12 cellular contexts compared by ENCODE assay signal in genomic region chr11:72353861-72354260, GRCh38.
DNase-seq lines count a peak whose midpoint lies in the region; ATAC-seq and TF ChIP-seq lines count a peak whose summit lies in the region.
"Had no signal": no experiment of that assay in that cellular context is flagged by ENCODE, and none has a peak within 500 bp of the region (broad histone marks: within the 10 kb centered on the region; RNA-seq: fewer than 3 reads in every experiment).

No MANE protein-coding gene starts in this region.

- POLR2A ChIA-PET in PC-3 (lab: Charles Lee; ENCODE audit: unreplicated experiment): interaction anchor here (0.7 kb wide), 1 partner anchor 10 kb away, joined by 8 read pairs; no protein-coding TSS in a partner anchor

- no peaks in the 10 kb centered on the region for H3K79me2 ChIP-seq in DOHH2 (ENCODE audit: control insufficient read depth, low read length)
- no peaks in the 10 kb centered on the region for H3K79me2 ChIP-seq in PC-3 (ENCODE audit: low read length)

- no TSS peak for BruUV-seq in PC-3 (replicated peaks; lab: Mats Ljungman, UMichigan)

- DNase-seq in PC-3 (peak; percentile 24), fibroblast of mammary gland (ENCODE audit: low read depth) (peak; percentile 36), NCI-H1105 treated with DMSO at 0.1 percent for 48 hours (lab: John Stamatoyannopoulos, UW) (no peak)
- DNase-seq: activated effector memory CD4-positive, alpha-beta T cell treated with Interleukin-2 at 50 U/mL for 16 hours; natural killer cell; stimulated activated CD4-positive, alpha-beta T cell treated with anti-CD3 and anti-CD28 coated beads, Interleukin-1b, Interleukin-23, amount 100 ng/mL, for 48 hours had no signal

- H3K9me2 ChIP-seq in DOHH2 (replicated peaks; ENCODE audit: control insufficient read depth, low read length) (no peaks in the 10 kb centered on the region), PC-3 (replicated peaks; ENCODE audit: low read length) (no peaks in the 10 kb centered on the region)

- ATAC-seq in PC-3 (peak; percentile 61), GM19452 (IDR thresholded peaks at IDR 0.05; ENCODE audit: unreplicated experiment) (no peak), GM21528 (IDR thresholded peaks at IDR 0.05; ENCODE audit: low FRiP score, unreplicated experiment) (no peak), GM21360 (IDR thresholded peaks at IDR 0.05; ENCODE audit: unreplicated experiment) (no peak)
- ATAC-seq: natural killer cell had no signal

- H3K9ac ChIP-seq in PC-3 (ENCODE audit: low read length): no peak overlapping the region

- H3F3A ChIP-seq in DOHH2 (ENCODE audit: control insufficient read depth, insufficient read depth) (no peaks in the 10 kb centered on the region), PC-3 (ENCODE audit: low read length, unreplicated experiment) (no peaks in the 10 kb centered on the region)

- no peak overlapping the region for H3K27ac ChIP-seq in 22Rv1
- H3K27ac ChIP-seq in DOHH2 (ENCODE audit: low read depth, low read length): no peak overlapping the region
- no peak overlapping the region for H3K27ac ChIP-seq in PC-3 (ENCODE audit: low read length)
- H3K27ac ChIP-seq: VCaP had no signal

- H2AFZ ChIP-seq in PC-3 (ENCODE audit: low read length): no peak overlapping the region

- CTCF ChIA-PET in PC-3 (lab: Charles Lee): interaction anchor here (0.6 to 1.5 kb wide), 7 partner anchors 9 to 220 kb away, joined by 3 to 15 read pairs (median 3); no protein-coding TSS in a partner anchor

- TF ChIP-seq CTCF in 22Rv1 (IDR thresholded peaks at IDR 0.05) (peak; percentile 24), DOHH2 (IDR thresholded peaks at IDR 0.05; ENCODE audit: low read depth, low read length, poor library complexity, severe bottlenecking) (peak; percentile 40), PC-3 (conservative IDR thresholded peaks at IDR 0.05; ENCODE audit: low read depth, low read length) (peak; percentile 60), fibroblast of mammary gland (conservative IDR thresholded peaks at IDR 0.05; ENCODE audit: control insufficient read depth, insufficient read depth, low read depth, low read length) (peak; percentile 29)

- H3K4me3 ChIP-seq in DOHH2 (ENCODE audit: low read length) (no peak overlapping the region), PC-3 (ENCODE audit: low read length) (no peak overlapping the region), fibroblast of mammary gland (ENCODE audit: control insufficient read depth, low read depth, low read length) (no peak overlapping the region)

- intact Hi-C loops in PC-3 (cut with micrococcal nuclease): loop anchor here (5.0 kb wide), 1 partner anchor 78 kb away; the partner anchor contains the start of gene CLPB

- no peaks in the 10 kb centered on the region for H3K36me3 ChIP-seq in DOHH2 (ENCODE audit: control insufficient read depth, low read length)
- peaks cover 3% of the 10 kb centered on the region; the same call in 1 of the 2 replicates for H3K36me3 ChIP-seq in PC-3 (ENCODE audit: low read depth, low read length)

- H3K4me2 ChIP-seq in DOHH2 (ENCODE audit: low read length): no peak overlapping the region
- no peak overlapping the region for H3K4me2 ChIP-seq in PC-3 (ENCODE audit: low read length)

- H3K27me3 ChIP-seq in DOHH2 (ENCODE audit: control insufficient read depth, low read length) (no peaks in the 10 kb centered on the region), PC-3 (ENCODE audit: low read length) (no peaks in the 10 kb centered on the region)

- H4K20me1 ChIP-seq in DOHH2 (ENCODE audit: control insufficient read depth, insufficient read depth, low read depth, low read length) (no peaks in the 10 kb centered on the region), PC-3 (ENCODE audit: low read length) (no peaks in the 10 kb centered on the region)

- H3K4me1 ChIP-seq in DOHH2 (ENCODE audit: control insufficient read depth, low read length): no peaks in the 10 kb centered on the region
- no peaks in the 10 kb centered on the region for H3K4me1 ChIP-seq in PC-3 (ENCODE audit: insufficient read depth, low read length)

- H3K9me3 ChIP-seq in DOHH2 (ENCODE audit: control insufficient read depth, insufficient read depth, low read length): no peaks in the 10 kb centered on the region
- H3K9me3 ChIP-seq in PC-3 (ENCODE audit: low read length): no peaks in the 10 kb centered on the region
